In genomic region chr2:6990871-6991270, GRCh38 we compare ENCODE assay signal across 30 cellular contexts.
"Had no signal": no experiment of that assay in that cellular context is flagged by ENCODE, and none has a peak within 500 bp of the region (broad histone marks: within the 10 kb centered on the region; RNA-seq: fewer than 3 reads in every experiment).

No MANE protein-coding gene starts in this region.

- H3K36me3 ChIP-seq: gastroesophageal sphincter had no signal

- FAIRE-seq: endothelial cell of umbilical vein had no signal

- H3K4me3 ChIP-seq: body of pancreas, coronary artery, esophagus squamous epithelium, gastroesophageal sphincter, heart right ventricle had no signal

- H3K27ac ChIP-seq: body of pancreas, coronary artery, epithelial cell of prostate, esophagus squamous epithelium, gastroesophageal sphincter, heart right ventricle, WERI-Rb-1 had no signal

- DNase-seq: activated B cell treated with CpG ODN at 0.5 μM for 24 hours; activated CD4-positive, alpha-beta T cell treated with anti-CD3 and anti-CD28 coated beads for 48 hours; activated CD4-positive, alpha-beta T cell treated with anti-CD3 and anti-CD28 coated beads, Interleukin-2, amount 50 U/mL, for 1 hour; activated CD4-positive, alpha-beta T cell treated with anti-CD3 and anti-CD28 coated beads, Interleukin-2, amount 50 U/mL, for 48 hours; activated CD8-positive, alpha-beta memory T cell treated with anti-CD3 and anti-CD28 coated beads, Interleukin-2, amount 10 ng/mL, durations not matched to agents 7 days and 5 days; activated CD8-positive, alpha-beta memory T cell treated with anti-CD3 and anti-CD28 coated beads, Interleukin-2, amount 50 U/mL, for 4 hours; activated CD8-positive, alpha-beta T cell treated with anti-CD3 and anti-CD28 coated beads, Interleukin-2, amount 10 ng/mL, durations not matched to agents 7 days and 5 days; activated effector memory CD4-positive, alpha-beta T cell treated with anti-CD3 and anti-CD28 coated beads, Interleukin-2, amount 50 U/mL, for 16 hours; activated naive CD4-positive, alpha-beta T cell treated with anti-CD3 and anti-CD28 coated beads, Interleukin-2, amount 10 ng/mL, durations not matched to agents 7 days and 5 days; activated T-cell treated with anti-CD3 and anti-CD28 coated beads, Interleukin-2, amount 50 U/mL, for 1 hour; activated T-cell treated with anti-CD3 and anti-CD28 coated beads, Interleukin-2, amount 50 U/mL, for 48 hours; amygdala; aorta; body of pancreas; central memory CD4-positive, alpha-beta T cell; cerebellar nuclear complex; effector CD4-positive, alpha-beta T cell; effector memory CD8-positive, alpha-beta T cell; esophagus squamous epithelium; foreskin melanocyte; heart right ventricle; T-helper 1 cell; T-helper 17 cell; T1000; WERI-Rb-1 had no signal

- H3K9me3 ChIP-seq: body of pancreas, gastroesophageal sphincter had no signal

- H3K27me3 ChIP-seq: body of pancreas, esophagus squamous epithelium, gastroesophageal sphincter, heart right ventricle had no signal

- ATAC-seq: activated CD4-positive, CD25-positive, alpha-beta regulatory T cell treated with anti-CD3 and anti-CD28 coated beads, Interleukin-2, amount 50 U/mL, for 24 hours; activated CD8-positive, alpha-beta memory T cell treated with anti-CD3 and anti-CD28 coated beads, Interleukin-2, amount 10 ng/mL, durations not matched to agents 7 days and 5 days; activated CD8-positive, alpha-beta T cell treated with anti-CD3 and anti-CD28 coated beads, Interleukin-2, amount 10 ng/mL, durations not matched to agents 7 days and 5 days; body of pancreas; effector memory CD8-positive, alpha-beta T cell; gastroesophageal sphincter; heart right ventricle; T-helper 17 cell had no signal
